13 cellular contexts compared by ENCODE assay signal in the genomic region with DNA sequence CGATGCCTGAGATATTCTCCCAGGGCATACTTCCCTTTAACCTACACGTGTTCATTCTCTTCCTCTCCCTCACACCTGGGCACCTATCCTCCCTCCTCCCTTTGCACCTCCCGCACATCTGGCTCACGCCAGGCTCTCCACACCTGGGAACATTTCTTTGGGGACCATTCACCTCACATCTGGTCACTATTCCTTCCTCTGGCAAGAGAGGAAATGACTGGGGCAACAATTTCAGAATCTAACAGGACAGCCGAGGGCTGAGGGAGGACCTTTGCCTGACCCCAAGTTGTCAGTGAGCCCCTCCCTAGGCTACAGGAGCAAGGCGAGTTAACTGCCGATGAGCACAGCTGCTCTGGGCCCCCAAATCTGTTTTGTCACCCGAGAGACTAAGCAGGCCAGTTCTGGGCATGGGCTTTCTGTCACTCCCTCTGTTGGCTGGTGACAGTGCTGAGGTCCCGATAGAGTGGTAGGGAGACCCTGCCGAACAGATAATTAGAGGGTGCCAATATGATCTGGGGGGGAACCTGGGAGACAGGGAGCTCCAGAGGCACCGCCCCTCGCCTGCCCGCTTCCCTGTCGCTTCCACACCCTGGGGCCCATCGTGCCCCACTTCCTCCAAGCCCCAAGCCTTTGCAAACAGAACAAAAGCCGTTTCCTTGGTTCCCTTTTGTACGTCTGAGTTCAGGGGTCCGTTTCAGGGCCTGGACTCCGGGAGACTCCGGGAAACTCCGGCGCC. TPM values are rescaled to one million over a fixed set of nuclear protein-coding genes. Genes with fewer than 3 reads are reported as not detected.
DNase-seq lines count a peak whose midpoint lies in the region; FAIRE-seq and TF ChIP-seq lines count a peak whose summit lies in the region.
"Had no signal": no experiment of that assay in that cellular context is flagged by ENCODE, and none has a peak within 500 bp of the region (broad histone marks: within the 10 kb centered on the region; RNA-seq: fewer than 3 reads in every experiment).

No MANE protein-coding gene starts in this region.

- H3K9me3 ChIP-seq in mammary epithelial cell (replicated peaks; ENCODE audit: insufficient read depth, low read length) (no peaks in the 10 kb centered on the region), breast epithelium (no peaks in the 10 kb centered on the region), keratinocyte (ENCODE audit: control insufficient read depth, low read depth, low read length) (no peaks in the 10 kb centered on the region), stomach smooth muscle (ENCODE audit: control insufficient read depth in 2 of 2, low read length in 2 of 2) (no peaks in the 10 kb centered on the region)
- H3K9me3 ChIP-seq: MG63, upper lobe of right lung had no signal

- no peak overlapping the region for H3K27ac Mint-ChIP-seq in activated T-helper 1 cell treated with anti-CD3 and anti-CD28 coated beads, Interleukin-12 subunit alpha, Interleukin-12 subunit beta, Interleukin-2, Interleukin-4 antibody, amounts not matched to agents 30 ng/mL and 10 ng/mL and 1 ng/mL, durations not matched to agents 14 hours and 24 hours and 36 hours
- H3K27ac Mint-ChIP-seq: activated CD4-positive, alpha-beta T cell treated with anti-CD3 and anti-CD28 coated beads for 36 hours had no signal

- dilution Hi-C loops in mammary epithelial cell (cut with HindIII; ENCODE audit: low sequenced_read_pairs) = no loop called here
- dilution Hi-C loops in keratinocyte (cut with MboI; ENCODE audit: extremely low pct_ligation_motif_present, low sequenced_read_pairs) = no loop called here

- no peak for DNase-seq in mammary epithelial cell
- DNase-seq in breast epithelium (ENCODE audit: low spot score in 2 of 2) = no peak
- DNase-seq in RPMI8226 = peak; percentile 62
- DNase-seq in keratinocyte (ENCODE audit: low read depth, low spot score) = no peak
- DNase-seq in NCI-H510A treated with DMSO at 0.1 percent for 48 hours (lab: John Stamatoyannopoulos, UW) = no peak
- DNase-seq in NCI-H146 treated with DMSO at 0.1 percent for 48 hours (lab: John Stamatoyannopoulos, UW; ENCODE audit: unreplicated experiment) = no peak
- DNase-seq in activated T-helper 1 cell treated with anti-CD3 and anti-CD28 coated beads, Interleukin-12 subunit alpha, Interleukin-12 subunit beta, Interleukin-2, Interleukin-4 antibody, amounts not matched to agents 30 ng/mL and 10 ng/mL and 1 ng/mL, durations not matched to agents 14 hours and 24 hours and 36 hours (ENCODE audit: low spot score) = no peak

- H3K9ac ChIP-seq in mammary epithelial cell (ENCODE audit: insufficient read depth, low read length) (no peak overlapping the region), keratinocyte (ENCODE audit: control insufficient read depth, extremely low read depth, insufficient read depth, low read length) (peak overlapping the region; percentile 18), stomach smooth muscle (ENCODE audit: low read length in 2 of 2) (peak overlapping the region; percentile 31 to 42)

- H3K4me2 ChIP-seq in mammary epithelial cell (ENCODE audit: insufficient read depth, low read depth, low read length) = no peak overlapping the region
- peak overlapping the region; percentile 25 for H3K4me2 ChIP-seq in keratinocyte (ENCODE audit: control insufficient read depth, extremely low read depth, insufficient read depth, low read depth, low read length)

- in situ Hi-C loops in mammary epithelial cell (cut with MboI; ENCODE audit: low sequenced_read_pairs in 2 of 2) = no loop called here

- intact Hi-C loops in mammary epithelial cell (cut with micrococcal nuclease) = loop anchor here (1.0 to 10.0 kb wide), 5 partner anchors 26 to 532 kb away; no protein-coding TSS in a partner anchor
- intact Hi-C loops in breast epithelium (cut with DNase I; ENCODE audit: low total_unique reads) = loop anchor here (10.0 kb wide), 1 partner anchor 62 kb away; no protein-coding TSS in a partner anchor
- intact Hi-C loops in activated T-helper 1 cell treated with anti-CD3 and anti-CD28 coated beads, Interleukin-12 subunit alpha, Interleukin-12 subunit beta, Interleukin-2, Interleukin-4 antibody, amounts not matched to agents 30 ng/mL and 10 ng/mL and 1 ng/mL, durations not matched to agents 14 hours and 24 hours and 36 hours (cut with micrococcal nuclease) = loop anchor here (1.0 to 2.0 kb wide), 2 partner anchors 26 to 67 kb away; no protein-coding TSS in a partner anchor

- no peaks in the 10 kb centered on the region for H3K4me1 Mint-ChIP-seq in activated T-helper 1 cell treated with anti-CD3 and anti-CD28 coated beads, Interleukin-12 subunit alpha, Interleukin-12 subunit beta, Interleukin-2, Interleukin-4 antibody, amounts not matched to agents 30 ng/mL and 10 ng/mL and 1 ng/mL, durations not matched to agents 14 hours and 24 hours and 36 hours (ENCODE audit: low read depth)

- no peaks in the 10 kb centered on the region for H4K20me1 ChIP-seq in mammary epithelial cell (ENCODE audit: insufficient read depth, low read length)
- no peaks in the 10 kb centered on the region for H4K20me1 ChIP-seq in keratinocyte (ENCODE audit: control insufficient read depth, extremely low read depth, insufficient read depth, low read length)

- peaks cover 20% of the 10 kb centered on the region for H3K27me3 Mint-ChIP-seq in activated T-helper 1 cell treated with anti-CD3 and anti-CD28 coated beads, Interleukin-12 subunit alpha, Interleukin-12 subunit beta, Interleukin-2, Interleukin-4 antibody, amounts not matched to agents 30 ng/mL and 10 ng/mL and 1 ng/mL, durations not matched to agents 14 hours and 24 hours and 36 hours (ENCODE audit: insufficient read depth)

- H3K79me2 ChIP-seq in mammary epithelial cell (ENCODE audit: insufficient read depth, low read length) (no peaks in the 10 kb centered on the region), keratinocyte (ENCODE audit: control insufficient read depth, insufficient read depth, low read length) (no peaks in the 10 kb centered on the region)

- no peaks in the 10 kb centered on the region for H3K9me3 Mint-ChIP-seq in activated T-helper 1 cell treated with anti-CD3 and anti-CD28 coated beads, Interleukin-12 subunit alpha, Interleukin-12 subunit beta, Interleukin-2, Interleukin-4 antibody, amounts not matched to agents 30 ng/mL and 10 ng/mL and 1 ng/mL, durations not matched to agents 14 hours and 24 hours and 36 hours

- H3K36me3 ChIP-seq in mammary epithelial cell (ENCODE audit: insufficient read depth, low read length) (no peaks in the 10 kb centered on the region), breast epithelium (no peaks in the 10 kb centered on the region), keratinocyte (ENCODE audit: control insufficient read depth in 2 of 2, extremely low read depth in 1 of 2, insufficient read depth in 2 of 2, low read length in 2 of 2) (no peaks in the 10 kb centered on the region), stomach smooth muscle (ENCODE audit: control insufficient read depth in 2 of 2, insufficient read depth in 2 of 2, low read length in 2 of 2) (no peaks in the 10 kb centered on the region)
- H3K36me3 ChIP-seq: brain microvascular endothelial cell, MG63, upper lobe of right lung had no signal

- no peak overlapping the region for H3K4me3 ChIP-seq in mammary epithelial cell (replicated peaks in 1 of 3; ENCODE audit: insufficient read depth in 1 of 3, low read depth in 2 of 3, low read length in 3 of 3)
- peak overlapping the region in 1 of 3 donors; percentile 23 for H3K4me3 ChIP-seq in breast epithelium
- H3K4me3 ChIP-seq in keratinocyte (ENCODE audit: control insufficient read depth in 2 of 3, extremely low read depth in 1 of 3, insufficient read depth in 2 of 3, low read depth in 1 of 3, low read length in 3 of 3) = no peak overlapping the region
- H3K4me3 ChIP-seq in stomach smooth muscle (ENCODE audit: low read length in 2 of 2) = peak overlapping the region in 1 of 2 donors; percentile 15
- H3K4me3 ChIP-seq: MG63, upper lobe of right lung had no signal

- no peaks in the 10 kb centered on the region for H3K36me3 Mint-ChIP-seq in activated T-helper 1 cell treated with anti-CD3 and anti-CD28 coated beads, Interleukin-12 subunit alpha, Interleukin-12 subunit beta, Interleukin-2, Interleukin-4 antibody, amounts not matched to agents 30 ng/mL and 10 ng/mL and 1 ng/mL, durations not matched to agents 14 hours and 24 hours and 36 hours (ENCODE audit: low read depth)

- no peak for TF ChIP-seq POLR2A in breast epithelium (IDR thresholded peaks at IDR 0.05)

- FAIRE-seq in keratinocyte (lab: Jason Lieb, UNC) = no peak

- no peaks in the 10 kb centered on the region for H3K4me1 ChIP-seq in mammary epithelial cell (ENCODE audit: insufficient read depth, low read length)
- no peaks in the 10 kb centered on the region for H3K4me1 ChIP-seq in breast epithelium
- peaks cover 2% of the 10 kb centered on the region for H3K4me1 ChIP-seq in keratinocyte (ENCODE audit: control insufficient read depth, extremely low read depth, insufficient read depth, low read length)
- H3K4me1 ChIP-seq in stomach smooth muscle (ENCODE audit: control insufficient read depth, insufficient read depth, low read length) = peaks cover 12% of the 10 kb centered on the region
- H3K4me1 ChIP-seq: upper lobe of right lung had no signal

- CTCF ChIA-PET in mammary epithelial cell (lab: Charles Lee; ENCODE audit: low non-redundant PET) = interaction anchor here (0.6 to 1.2 kb wide), 3 partner anchors 26 to 66 kb away, joined by 3 to 7 read pairs (median 3); a partner anchor contains a TSS

- H2AFZ ChIP-seq in mammary epithelial cell (ENCODE audit: low read depth, low read length) (peak overlapping the region; percentile 25), keratinocyte (ENCODE audit: control insufficient read depth, low read length) (peak overlapping the region; percentile 47)

- no peak overlapping the region for H3K4me3 Mint-ChIP-seq in activated T-helper 1 cell treated with anti-CD3 and anti-CD28 coated beads, Interleukin-12 subunit alpha, Interleukin-12 subunit beta, Interleukin-2, Interleukin-4 antibody, amounts not matched to agents 30 ng/mL and 10 ng/mL and 1 ng/mL, durations not matched to agents 14 hours and 24 hours and 36 hours
- H3K4me3 Mint-ChIP-seq: activated CD4-positive, alpha-beta T cell treated with anti-CD3 and anti-CD28 coated beads for 36 hours had no signal

- H3K27me3 ChIP-seq in mammary epithelial cell (ENCODE audit: insufficient read depth, low read length) = no peaks in the 10 kb centered on the region
- no peaks in the 10 kb centered on the region for H3K27me3 ChIP-seq in breast epithelium
- H3K27me3 ChIP-seq in keratinocyte (ENCODE audit: control insufficient read depth, extremely low read depth, insufficient read depth, low read length) = peaks cover 9% of the 10 kb centered on the region
- H3K27me3 ChIP-seq in stomach smooth muscle (ENCODE audit: control insufficient read depth in 1 of 2, insufficient read depth in 2 of 2, low read length in 2 of 2) = no peaks in the 10 kb centered on the region
- H3K27me3 ChIP-seq: upper lobe of right lung had no signal

- BruUV-seq in mammary epithelial cell (replicated peaks; lab: Mats Ljungman, UMichigan) = no TSS peak

- no peaks in the 10 kb centered on the region for H3K9me1 ChIP-seq in keratinocyte (ENCODE audit: control insufficient read depth, extremely low read depth, insufficient read depth, low read length)

- H3K27ac ChIP-seq in mammary epithelial cell (ENCODE audit: insufficient read depth, low read depth, low read length) = no peak overlapping the region
- no peak overlapping the region for H3K27ac ChIP-seq in breast epithelium
- no peak overlapping the region for H3K27ac ChIP-seq in keratinocyte (ENCODE audit: control insufficient read depth, insufficient read depth, low read length)
- H3K27ac ChIP-seq in stomach smooth muscle (ENCODE audit: low read length) = no peak overlapping the region
- H3K27ac ChIP-seq: brain microvascular endothelial cell, HL-60, upper lobe of right lung had no signal

- WGBS in mammary epithelial cell (ENCODE audit: low coverage, missing lambda C conversion rate) = 31% methylated on average over 14 of the region's 22 CpGs

- TF ChIP-seq CTCF in mammary epithelial cell (conservative IDR thresholded peaks at IDR 0.05 in 1 of 2, IDR thresholded peaks at IDR 0.05 in 1 of 2; ENCODE audit: extremely low read depth in 1 of 2, insufficient read depth in 1 of 2, low read depth in 1 of 2, low read length in 2 of 2) (no peak), breast epithelium (IDR thresholded peaks at IDR 0.05) (no peak), keratinocyte (optimal IDR thresholded peaks at IDR 0.05 in 1 of 3, IDR thresholded peaks at IDR 0.05 in 1 of 3, conservative IDR thresholded peaks at IDR 0.05 in 1 of 3; ENCODE audit: extremely low read depth in 1 of 3, insufficient read depth in 2 of 3, low read length in 3 of 3) (no peak)

RNA-seq across cellular contexts. Expression of a gene that starts 45.6 kb away (rescaled TPM):
- total RNA-seq in mammary epithelial cell (100 to 1,000 TPM; 234 to 399 TPM), breast epithelium (100 to 1,000 TPM; 145 to 180 (median 151) TPM)
- polyA plus RNA-seq in mammary epithelial cell (247 TPM), keratinocyte (106 to 304 TPM (median 158 TPM) in 3 replicates)
- polyA minus RNA-seq in mammary epithelial cell (345 TPM), keratinocyte (169 to 252 TPM (median 221 TPM) in 3 replicates)
- polyA plus RNA-seq in keratinocyte (2011; ENCODE audit: low read depth) = 365 TPM
- polyA plus RNA-seq in keratinocyte (2011; cell fraction: cytosol; rRNA removed) = 246 and 248 TPM in 2 replicates
- 124 and 125 TPM in 2 replicates for polyA plus RNA-seq in keratinocyte (2011; cell fraction: nucleus; rRNA removed)
- polyA plus RNA-seq in keratinocyte (2012; ENCODE audit: low replicate concordance) = 296 and 362 TPM in 2 replicates
- 163 TPM for polyA minus RNA-seq in keratinocyte (2011; cell fraction: cytosol; rRNA and poly(A)+ RNA removed)
- polyA minus RNA-seq in keratinocyte (2011; cell fraction: nucleus; rRNA and poly(A)+ RNA removed) = 38.8 and 62.1 TPM in 2 replicates
- total RNA-seq in activated T-helper 1 cell treated with anti-CD3 and anti-CD28 coated beads, Interleukin-12 subunit alpha, Interleukin-12 subunit beta, Interleukin-2, Interleukin-4 antibody, amounts not matched to agents 30 ng/mL and 10 ng/mL and 1 ng/mL, durations not matched to agents 14 hours and 24 hours and 36 hours = 210 and 214 TPM in 2 replicates

RNA-seq across cellular contexts. Expression of a gene that starts 48.3 kb away (rescaled TPM):
- total RNA-seq in mammary epithelial cell (1 to 10 TPM; 3.8 to 4.8 TPM), breast epithelium (10 to 100 TPM in 2 of 3 donors, 1 to 10 TPM in 1; 6.3 to 17.7 (median 11.2) TPM)
- polyA plus RNA-seq in mammary epithelial cell (0.87 TPM), keratinocyte (0.40 to 0.97 TPM (median 0.84 TPM) in 3 replicates)
- polyA minus RNA-seq in mammary epithelial cell (1.1 TPM), keratinocyte (0.53 to 2.0 TPM (median 0.83 TPM) in 3 replicates)
- 0.10 TPM for polyA plus RNA-seq in keratinocyte (2011; ENCODE audit: low read depth)
- polyA plus RNA-seq in keratinocyte (2011; cell fraction: cytosol; rRNA removed) = 0.45 and 0.55 TPM in 2 replicates
- 0.92 and 1.1 TPM in 2 replicates for polyA plus RNA-seq in keratinocyte (2011; cell fraction: nucleus; rRNA removed)
- 0.14 and 0.87 TPM in 2 replicates for polyA plus RNA-seq in keratinocyte (2012; ENCODE audit: low replicate concordance)
- 1.3 TPM for polyA minus RNA-seq in keratinocyte (2011; cell fraction: cytosol; rRNA and poly(A)+ RNA removed)
- polyA minus RNA-seq in keratinocyte (2011; cell fraction: nucleus; rRNA and poly(A)+ RNA removed) = 0.32 and 0.62 TPM in 2 replicates
- 0.24 and 0.29 TPM in 2 replicates for total RNA-seq in activated T-helper 1 cell treated with anti-CD3 and anti-CD28 coated beads, Interleukin-12 subunit alpha, Interleukin-12 subunit beta, Interleukin-2, Interleukin-4 antibody, amounts not matched to agents 30 ng/mL and 10 ng/mL and 1 ng/mL, durations not matched to agents 14 hours and 24 hours and 36 hours
